Comparison of ENCODE assay signal across 14 cellular contexts in the genomic region with DNA sequence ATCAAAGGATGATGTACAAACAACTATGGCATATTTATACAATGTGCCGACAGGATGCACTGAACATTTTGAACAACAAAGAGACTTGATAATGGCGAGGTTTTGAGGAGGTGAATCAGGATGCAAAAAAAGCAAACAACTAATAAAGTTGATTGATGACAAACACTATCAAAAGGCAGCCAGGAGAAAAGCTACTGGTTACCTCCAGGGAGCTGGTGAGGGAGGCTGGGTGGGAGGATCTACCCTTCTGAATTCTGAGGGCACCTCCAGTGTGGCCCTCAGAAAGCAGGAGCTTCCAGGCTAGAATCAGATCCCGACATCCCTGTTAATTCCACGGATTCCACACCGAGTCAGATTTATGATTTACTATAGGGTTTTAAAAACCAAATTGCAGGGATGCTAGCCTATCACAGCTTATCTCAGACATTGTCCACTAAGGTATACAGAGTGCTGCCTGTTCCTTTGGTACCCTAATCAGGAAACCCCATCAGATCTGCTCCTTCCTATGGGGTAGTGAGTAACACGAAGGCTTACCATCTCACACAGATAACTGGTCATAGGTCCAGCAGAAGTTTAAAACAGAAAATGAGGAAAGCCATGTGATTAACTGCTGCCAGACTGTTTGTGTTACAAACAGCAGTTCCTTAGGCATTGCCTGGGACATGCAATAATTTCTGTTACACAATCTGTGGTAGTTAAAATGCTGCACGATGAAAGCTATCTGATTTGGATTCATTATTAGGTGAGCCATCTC. TPM values are rescaled to one million over a fixed set of nuclear protein-coding genes. Genes with fewer than 3 reads are reported as not detected.
DNase-seq lines count a peak whose midpoint lies in the region; ATAC-seq and FAIRE-seq lines count a peak whose summit lies in the region.
"Had no signal": no experiment of that assay in that cellular context is flagged by ENCODE, and none has a peak within 500 bp of the region (broad histone marks: within the 10 kb centered on the region; RNA-seq: fewer than 3 reads in every experiment).

No MANE protein-coding gene starts in this region.

- H3K27ac Mint-ChIP-seq in T-helper 17 cell: peak overlapping the region; percentile 78
- H3K27ac Mint-ChIP-seq: B cell; stimulated activated naive CD8-positive, alpha-beta T cell treated with anti-CD3 and anti-CD28 coated beads, Interleukin-15, Interleukin-2, amounts not matched to agents 100 ng/mL and 50 ng/mL, for 24 hours had no signal

- H3K36me3 Mint-ChIP-seq in T-helper 17 cell (ENCODE audit: low read depth): peaks cover 2% of the 10 kb centered on the region

- in situ Hi-C loops in ACHN (cut with HindIII; ENCODE audit: low pct_ligation_motif_present, low pct_unique_long_range_greater_than_20kb, low sequenced_read_pairs): no loop called here

- H3K9me3 ChIP-seq in T-helper 17 cell (ENCODE audit: control insufficient read depth, low read length, poor library complexity, severe bottlenecking): no peaks in the 10 kb centered on the region

- intact Hi-C loops in Right ventricle myocardium inferior (cut with DNase I): no loop called here
- intact Hi-C loops in cardiac septum (cut with DNase I): no loop called here

- no peak overlapping the region for H3K4me3 Mint-ChIP-seq in T-helper 17 cell
- H3K4me3 Mint-ChIP-seq: B cell; stimulated activated naive CD8-positive, alpha-beta T cell treated with anti-CD3 and anti-CD28 coated beads, Interleukin-15, Interleukin-2, amounts not matched to agents 100 ng/mL and 50 ng/mL, for 24 hours had no signal

- ATAC-seq in Right ventricle myocardium inferior: peak; percentile 36
- ATAC-seq in T-helper 17 cell: peak; percentile 28
- no peak for ATAC-seq in HG03175 (IDR thresholded peaks at IDR 0.05; ENCODE audit: unreplicated experiment)
- ATAC-seq in HG03159 (IDR thresholded peaks at IDR 0.05; ENCODE audit: unreplicated experiment): no peak
- ATAC-seq: activated CD4-positive, CD25-positive, alpha-beta regulatory T cell treated with anti-CD3 and anti-CD28 coated beads, Interleukin-2, amount 50 U/mL, for 24 hours had no signal

- no peak for FAIRE-seq in HTR-8/SVneo (lab: Jason Lieb, UNC)
- FAIRE-seq: bronchial epithelial cell had no signal

- DNase-seq in Right ventricle myocardium inferior (ENCODE audit: missing footprints) (no peak), cardiac septum (ENCODE audit: low spot score) (no peak), T-helper 17 cell (no peak), iris pigment epithelial cell (ENCODE audit: low read depth) (peak; percentile 88), HTR-8/SVneo (ENCODE audit: insufficient read length, low spot score) (no peak), ACHN (no peak)
- DNase-seq: kidney glomerular epithelial cell; stimulated activated CD4-positive, alpha-beta T cell treated with anti-CD3 and anti-CD28 coated beads, Interleukin-2, amount 100 ng/mL, for 48 hours had no signal

- peaks cover 3% of the 10 kb centered on the region for H3K27me3 Mint-ChIP-seq in T-helper 17 cell
- H3K27me3 Mint-ChIP-seq: B cell; stimulated activated naive CD8-positive, alpha-beta T cell treated with anti-CD3 and anti-CD28 coated beads, Interleukin-15, Interleukin-2, amounts not matched to agents 100 ng/mL and 50 ng/mL, for 24 hours had no signal

- H3K4me1 Mint-ChIP-seq in T-helper 17 cell: peaks cover 6% of the 10 kb centered on the region

RNA-seq across cellular contexts. Expression of gene ALOX5AP, which starts 53.7 kb away (rescaled TPM):
- total RNA-seq in Right ventricle myocardium inferior (13.6 TPM), cardiac septum (5.4 TPM), T-helper 17 cell (10 to 100 TPM; 58.4 to 68.4 TPM)
- total RNA-seq: bronchial epithelial cell had no signal

Comparison
In these comparisons a context has a peak if more than half of its experiments do, and no peak if none do; other contexts are left out.
1. ATAC-seq: peak in Right ventricle myocardium inferior (single experiment) and T-helper 17 cell (single experiment); none in HG03175 (single experiment) and HG03159 (single experiment).